Comparison of ENCODE assay signal across 1 cellular context in the genomic region with DNA sequence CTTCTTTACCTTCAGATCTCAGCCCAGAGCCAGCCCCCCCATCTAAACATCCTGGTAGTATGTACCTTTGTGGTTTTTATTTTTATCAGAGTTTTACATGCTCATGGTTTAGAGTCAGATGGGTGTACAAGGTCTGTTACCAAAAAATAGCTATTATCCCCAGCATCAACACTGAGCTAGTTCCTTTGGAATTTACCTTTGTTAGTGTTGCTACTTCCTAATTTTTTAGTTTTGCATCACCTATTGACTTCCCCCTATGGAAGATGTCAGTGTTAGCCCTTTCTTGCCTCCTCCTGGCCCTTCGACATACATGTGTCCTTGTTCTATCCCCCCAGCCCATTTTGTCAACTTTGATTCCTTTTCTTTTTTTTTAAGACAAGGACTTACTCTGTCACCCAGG.
A peak's percentile ranks its signal among the peaks of the same experiment; 100 is the strongest.
TF ChIP-seq lines count a peak whose summit lies in the region.

No MANE protein-coding gene starts in this region.

TF ChIP-seq in K562, 482 proteins besides CTCF, POLR2A, EP300 and RAD21:
- TF ChIP-seq, protein P1, sequence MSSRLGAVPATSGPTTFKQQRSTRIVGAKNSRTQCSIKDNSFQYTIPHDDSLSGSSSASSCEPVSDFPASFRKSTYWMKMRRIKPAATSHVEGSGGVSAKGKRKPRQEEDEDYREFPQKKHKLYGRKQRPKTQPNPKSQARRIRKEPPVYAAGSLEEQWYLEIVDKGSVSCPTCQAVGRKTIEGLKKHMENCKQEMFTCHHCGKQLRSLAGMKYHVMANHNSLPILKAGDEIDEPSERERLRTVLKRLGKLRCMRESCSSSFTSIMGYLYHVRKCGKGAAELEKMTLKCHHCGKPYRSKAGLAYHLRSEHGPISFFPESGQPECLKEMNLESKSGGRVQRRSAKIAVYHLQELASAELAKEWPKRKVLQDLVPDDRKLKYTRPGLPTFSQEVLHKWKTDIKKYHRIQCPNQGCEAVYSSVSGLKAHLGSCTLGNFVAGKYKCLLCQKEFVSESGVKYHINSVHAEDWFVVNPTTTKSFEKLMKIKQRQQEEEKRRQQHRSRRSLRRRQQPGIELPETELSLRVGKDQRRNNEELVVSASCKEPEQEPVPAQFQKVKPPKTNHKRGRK (tag; IDR thresholded peaks at IDR 0.05), result peak; percentile 50
- TF ChIP-seq SNRNP70 (optimal IDR thresholded peaks at IDR 0.05; ENCODE audit: low read depth, low read length), result no peak
